14 cellular contexts compared by ENCODE assay signal in the genomic region with DNA sequence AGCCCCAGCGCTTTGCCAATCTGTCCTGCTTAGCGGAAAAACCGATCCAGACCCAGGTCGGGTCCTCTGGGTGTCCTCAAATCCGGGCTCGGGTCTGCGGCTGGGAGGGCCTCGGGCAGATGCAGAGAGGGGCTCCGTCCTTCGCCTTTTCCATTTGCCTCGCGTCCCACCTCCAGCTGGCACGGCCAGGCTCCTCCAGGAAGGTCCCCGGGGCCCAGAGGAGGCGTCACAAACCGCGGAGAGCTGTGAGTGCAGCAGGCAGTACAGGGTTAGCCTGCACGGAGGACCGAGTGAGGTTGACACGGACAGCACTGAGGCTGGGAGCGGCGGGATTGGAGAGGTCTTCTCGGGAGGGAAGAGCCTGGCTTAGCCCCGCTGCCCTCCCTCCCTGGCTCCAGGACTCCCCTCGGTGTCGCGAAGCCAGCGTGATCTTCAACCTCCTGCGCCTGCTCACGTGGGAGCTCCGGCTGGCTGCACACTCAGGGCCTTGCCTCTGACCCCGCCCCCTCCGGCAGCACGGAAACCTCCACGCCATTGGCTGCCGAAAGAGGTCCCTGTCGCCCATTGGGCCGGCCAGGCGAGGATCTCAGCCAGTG. TPM values are rescaled to one million over a fixed set of nuclear protein-coding genes. Genes with fewer than 3 reads are reported as not detected.
DNase-seq lines count a peak whose midpoint lies in the region; ATAC-seq and TF ChIP-seq lines count a peak whose summit lies in the region.
"Had no signal": no experiment of that assay in that cellular context is flagged by ENCODE, and none has a peak within 500 bp of the region (broad histone marks: within the 10 kb centered on the region; RNA-seq: fewer than 3 reads in every experiment).

No MANE protein-coding gene starts in this region.

- no peak overlapping the region for H4K91ac ChIP-seq in H9 (ENCODE audit: insufficient read length, low read depth, low read length)
- no peak overlapping the region for H4K91ac ChIP-seq in trophoblast cell (ENCODE audit: low read depth, low read length)

- ATAC-seq in Right ventricle myocardium superior (ENCODE audit: poor library complexity): no peak

- intact Hi-C loops in Right ventricle myocardium superior (cut with DNase I) (no loop called here), esophagus muscularis mucosa (cut with DNase I) (no loop called here)

- H2AFZ ChIP-seq in H9 (ENCODE audit: low read length): no peak overlapping the region
- H2AFZ ChIP-seq in trophoblast cell (ENCODE audit: insufficient read depth, low read length, poor library complexity): no peak overlapping the region
- H2AFZ ChIP-seq: PC-9 had no signal

- no peak overlapping the region for H3K18ac ChIP-seq in H9 (ENCODE audit: insufficient read length, low read depth, low read length)
- no peak overlapping the region for H3K18ac ChIP-seq in trophoblast cell (ENCODE audit: low read length)

- no peak for TF ChIP-seq EP300 in esophagus muscularis mucosa (IDR thresholded peaks at IDR 0.05)

- DNase-seq in Right ventricle myocardium superior (peak; percentile 41), right atrium auricular region (ENCODE audit: low spot score) (no peak), H9 (peak; percentile 74), cerebellum (ENCODE audit: low spot score) (peak; percentile 30), trophoblast cell (no peak), erythroblast (lab: John Stamatoyannopoulos, UW) (no peak), OCI-M1 (lab: John Stamatoyannopoulos, UW) (no peak), esophagus muscularis mucosa (ENCODE audit: extremely low spot score) (no peak)
- DNase-seq: activated effector memory CD4-positive, alpha-beta T cell treated with anti-CD3 and anti-CD28 coated beads, Interleukin-2, amount 50 U/mL, for 16 hours; left cardiac atrium; PC-9; stimulated activated CD4-positive, alpha-beta T cell treated with anti-CD3 and anti-CD28 coated beads, Interleukin-2, amount 100 ng/mL, for 48 hours; stimulated activated naive CD4-positive, alpha-beta T cell had no signal

- H3K9ac ChIP-seq in H9 (ENCODE audit: extremely low read depth, insufficient read length, low read length): no peak overlapping the region
- no peak overlapping the region for H3K9ac ChIP-seq in trophoblast cell (ENCODE audit: low read length)

- H3K27me3 Mint-ChIP-seq in H9 (ENCODE audit: low read depth): peaks cover 87% of the 10 kb centered on the region

- H3K36me3 ChIP-seq in right atrium auricular region: no peaks in the 10 kb centered on the region
- no peaks in the 10 kb centered on the region for H3K36me3 ChIP-seq in trophoblast cell (ENCODE audit: control insufficient read depth in 1 of 2, insufficient read depth in 2 of 2, low read length in 2 of 2)
- H3K36me3 ChIP-seq in esophagus muscularis mucosa: no peaks in the 10 kb centered on the region

- no peaks in the 10 kb centered on the region for H4K20me1 ChIP-seq in H9 (ENCODE audit: control insufficient read depth, insufficient read depth, insufficient read length)

- no peak overlapping the region for H3K56ac ChIP-seq in H9 (ENCODE audit: insufficient read length, low read depth, low read length)

- no peak overlapping the region for H3T11ph ChIP-seq in H9 (ENCODE audit: low read length)

- peak overlapping the region; percentile 4 to 72; a peak in 4 of 5 replicates for H3K4me3 Mint-ChIP-seq in H9

- peaks cover 0 to 14% of the 10 kb centered on the region in 2 donors for H3K4me1 ChIP-seq in right atrium auricular region
- H3K4me1 ChIP-seq in H9 (ENCODE audit: insufficient read depth, low read length): no peaks in the 10 kb centered on the region
- H3K4me1 ChIP-seq in trophoblast cell (ENCODE audit: control insufficient read depth in 1 of 2, insufficient read depth in 2 of 2, low read length in 2 of 2): peaks cover 0 to 12% of the 10 kb centered on the region in 2 experiments
- H3K4me1 ChIP-seq in esophagus muscularis mucosa: peaks cover 6 to 20% (median 18%) of the 10 kb centered on the region in 4 donors

- TF ChIP-seq POLR2A in erythroblast (IDR thresholded peaks at IDR 0.05; ENCODE audit: low read length) (no peak), esophagus muscularis mucosa (IDR thresholded peaks at IDR 0.05; ENCODE audit: low read depth) (no peak)

- no peak overlapping the region for H2BK20ac ChIP-seq in H9 (ENCODE audit: low read depth, low read length, poor library complexity, severe bottlenecking)

- H2BK15ac ChIP-seq in H9 (ENCODE audit: low read depth, low read length): no peak overlapping the region

- H3K4me3 ChIP-seq in right atrium auricular region: no peak overlapping the region
- no peak overlapping the region for H3K4me3 ChIP-seq in trophoblast cell (ENCODE audit: low read depth, low read length)
- H3K4me3 ChIP-seq in esophagus muscularis mucosa: no peak overlapping the region
- H3K4me3 ChIP-seq: PC-9 had no signal

- H3K9me3 ChIP-seq in right atrium auricular region (no peaks in the 10 kb centered on the region), H9 (ENCODE audit: control insufficient read depth, low read depth, low read length) (no peaks in the 10 kb centered on the region), trophoblast cell (ENCODE audit: insufficient read depth, low read depth, low read length) (peaks cover 9% of the 10 kb centered on the region), esophagus muscularis mucosa (no peaks in the 10 kb centered on the region)

- H3K79me2 ChIP-seq in H9 (ENCODE audit: insufficient read depth, low read length) (no peaks in the 10 kb centered on the region), trophoblast cell (ENCODE audit: control insufficient read depth, insufficient read depth, low read length, poor library complexity) (no peaks in the 10 kb centered on the region)

- TF ChIP-seq CTCF in right atrium auricular region (IDR thresholded peaks at IDR 0.05) (no peak), H9 (conservative IDR thresholded peaks at IDR 0.05) (no peak), esophagus muscularis mucosa (IDR thresholded peaks at IDR 0.05) (no peak)

- H2BK12ac ChIP-seq in H9 (ENCODE audit: insufficient read length, low read depth, low read length) (no peak overlapping the region), trophoblast cell (ENCODE audit: low read length) (no peak overlapping the region)

- H3K4ac ChIP-seq in H9 (ENCODE audit: low read depth, low read length): no peak overlapping the region
- H3K4ac ChIP-seq in trophoblast cell (ENCODE audit: low read depth, low read length): no peak overlapping the region

- no peaks in the 10 kb centered on the region; a peak in 1 of 7 replicates for H3K36me3 Mint-ChIP-seq in H9 (ENCODE audit: insufficient read depth in 1 of 3, low read depth in 3 of 3)

- H4K8ac ChIP-seq in H9 (replicated peaks; ENCODE audit: insufficient read length, low read depth, low read length): no peak overlapping the region
- H4K8ac ChIP-seq in trophoblast cell (ENCODE audit: low read depth, low read length): no peak overlapping the region

- peaks cover 4 to 9% of the 10 kb centered on the region in 2 experiments; a peak in 3 of 5 replicates for H3K9me3 Mint-ChIP-seq in H9

- no peaks in the 10 kb centered on the region for H3K79me1 ChIP-seq in H9 (ENCODE audit: insufficient read depth, low read depth, low read length, poor library complexity, severe bottlenecking)
- no peaks in the 10 kb centered on the region for H3K79me1 ChIP-seq in trophoblast cell (ENCODE audit: low read length)

- peak overlapping the region; percentile 31 for H3K4me2 ChIP-seq in H9 (ENCODE audit: insufficient read depth, insufficient read length, low read length)
- H3K4me2 ChIP-seq in trophoblast cell (ENCODE audit: low read length): peak overlapping the region; percentile 29
- H3K4me2 ChIP-seq: PC-9 had no signal

- no CpG with 5 or more reads among the region's 39 CpGs for WGBS in H9 (ENCODE audit: extremely low coverage, insufficient read length, low lambda C conversion rate)
- WGBS in trophoblast cell (ENCODE audit: extremely low coverage, insufficient coverage, insufficient read length): no CpG with 5 or more reads among the region's 39 CpGs
- 39% methylated on average over 20 of the region's 39 CpGs for WGBS in esophagus muscularis mucosa

- H3K14ac ChIP-seq in H9 (ENCODE audit: insufficient read depth, low read length) (no peak overlapping the region), trophoblast cell (ENCODE audit: low read length) (no peak overlapping the region)

- no peak overlapping the region for H4K5ac ChIP-seq in H9 (ENCODE audit: insufficient read length, low read depth, low read length)

- H3K23ac ChIP-seq in H9 (ENCODE audit: insufficient read length, low read depth, low read length) (no peak overlapping the region), trophoblast cell (ENCODE audit: low read length) (no peak overlapping the region)

- H3K27ac ChIP-seq in right atrium auricular region (no peak overlapping the region), H9 (ENCODE audit: insufficient read length, low read depth, low read length) (no peak overlapping the region), trophoblast cell (ENCODE audit: low read depth, low read length) (no peak overlapping the region), esophagus muscularis mucosa (replicated peaks in 1 of 4) (no peak overlapping the region)
- H3K27ac ChIP-seq: PC-9 had no signal

- peaks cover 4 to 20% of the 10 kb centered on the region in 2 donors for H3K27me3 ChIP-seq in right atrium auricular region
- H3K27me3 ChIP-seq in H9 (ENCODE audit: insufficient read depth, low read length): peaks cover 36% of the 10 kb centered on the region
- peaks cover 28% of the 10 kb centered on the region for H3K27me3 ChIP-seq in trophoblast cell (ENCODE audit: insufficient read depth, low read length)
- H3K27me3 ChIP-seq in esophagus muscularis mucosa: peaks cover 3 to 67% (median 28%) of the 10 kb centered on the region in 4 donors

- no peak overlapping the region for H4K12ac ChIP-seq in trophoblast cell (ENCODE audit: low read depth, low read length)

- H3K27ac Mint-ChIP-seq in H9: no peak overlapping the region

- H2BK5ac ChIP-seq in H9 (ENCODE audit: insufficient read length, low read length): no peak overlapping the region
- no peak overlapping the region for H2BK5ac ChIP-seq in trophoblast cell (ENCODE audit: low read depth, low read length, poor library complexity)

- no peak overlapping the region for H2AK5ac ChIP-seq in H9 (ENCODE audit: insufficient read length, low read length)
- no peak overlapping the region for H2AK5ac ChIP-seq in trophoblast cell (ENCODE audit: low read length)

- peaks cover 5% of the 10 kb centered on the region for H3K23me2 ChIP-seq in H9 (ENCODE audit: insufficient read length, low read depth, low read length, poor library complexity, severe bottlenecking)

- H2BK120ac ChIP-seq in H9 (ENCODE audit: low read depth, low read length, poor library complexity, severe bottlenecking) (no peak overlapping the region), trophoblast cell (ENCODE audit: insufficient read depth, low read length, poor library complexity) (no peak overlapping the region)

- H3K4me1 Mint-ChIP-seq in H9: peaks cover 5 to 16% of the 10 kb centered on the region in 2 experiments

RNA-seq across cellular contexts. Expression of a gene that starts 2.8 kb away (rescaled TPM):
- total RNA-seq in Right ventricle myocardium superior: not detected
- not detected for total RNA-seq in right atrium auricular region
- not detected in 2 replicates for total RNA-seq in H9 (2021)
- not detected for total RNA-seq in cerebellum
- polyA plus RNA-seq in trophoblast cell (2013): 0.07 TPM in 1 of 2 replicates, not detected in the other
- total RNA-seq in esophagus muscularis mucosa: not detected
- total RNA-seq: frontal cortex, left cardiac atrium, PC-9 had no signal

RNA-seq across cellular contexts. Expression of a gene that starts 16.8 kb away (rescaled TPM):
- total RNA-seq in Right ventricle myocardium superior (not detected), right atrium auricular region (not detected), H9 (2021) (not detected in 2 replicates), cerebellum (not detected), esophagus muscularis mucosa (not detected)
- not detected in 2 replicates for polyA plus RNA-seq in trophoblast cell (2013)
- total RNA-seq: left cardiac atrium, PC-9 had no signal

RNA-seq across cellular contexts. Expression of a gene that starts 20.6 kb away (rescaled TPM):
- total RNA-seq in Right ventricle myocardium superior (not detected), right atrium auricular region (not detected), H9 (2021) (not detected in 2 replicates), cerebellum (not detected), esophagus muscularis mucosa (not detected)
- polyA plus RNA-seq in trophoblast cell (2013): 0.11 TPM in 1 of 2 replicates, not detected in the other
- total RNA-seq: frontal cortex, left cardiac atrium, PC-9 had no signal

RNA-seq across cellular contexts. Expression of a gene that starts 30.8 kb away (rescaled TPM):
- total RNA-seq in Right ventricle myocardium superior: not detected
- total RNA-seq in right atrium auricular region: not detected
- not detected in 2 replicates for total RNA-seq in H9 (2021)
- total RNA-seq in cerebellum: not detected
- 0.12 and 0.18 TPM in 2 replicates for polyA plus RNA-seq in trophoblast cell (2013)
- total RNA-seq in esophagus muscularis mucosa: not detected
- total RNA-seq: frontal cortex, left cardiac atrium, PC-9 had no signal

RNA-seq across cellular contexts. Expression of a gene that starts 55.2 kb away (rescaled TPM):
- total RNA-seq in Right ventricle myocardium superior: 0.40 TPM
- total RNA-seq in right atrium auricular region: 1 to 10 TPM in 1 of 2 donors, under 1 TPM in 1; 0.67 to 1.1 TPM
- total RNA-seq in H9 (2021): 4.2 and 4.5 TPM in 2 replicates
- 5.5 TPM for total RNA-seq in cerebellum
- 2.1 and 2.7 TPM in 2 replicates for polyA plus RNA-seq in trophoblast cell (2013)
- 1 to 10 TPM in 2 of 4 donors, under 1 TPM in 2; 0.50 to 2.5 (median 1.4) TPM for total RNA-seq in esophagus muscularis mucosa

Comparison
In these comparisons a context has a peak if more than half of its experiments do, and no peak if none do; other contexts are left out.
1. DNase-seq: peak in Right ventricle myocardium superior (single experiment), H9 (single experiment) and cerebellum (single experiment); none in right atrium auricular region (single experiment), trophoblast cell (0 of 2), erythroblast (0 of 2), OCI-M1 (single experiment) and esophagus muscularis mucosa (single experiment).